Comparison of ENCODE assay signal across 1 cellular context in the genomic region with DNA sequence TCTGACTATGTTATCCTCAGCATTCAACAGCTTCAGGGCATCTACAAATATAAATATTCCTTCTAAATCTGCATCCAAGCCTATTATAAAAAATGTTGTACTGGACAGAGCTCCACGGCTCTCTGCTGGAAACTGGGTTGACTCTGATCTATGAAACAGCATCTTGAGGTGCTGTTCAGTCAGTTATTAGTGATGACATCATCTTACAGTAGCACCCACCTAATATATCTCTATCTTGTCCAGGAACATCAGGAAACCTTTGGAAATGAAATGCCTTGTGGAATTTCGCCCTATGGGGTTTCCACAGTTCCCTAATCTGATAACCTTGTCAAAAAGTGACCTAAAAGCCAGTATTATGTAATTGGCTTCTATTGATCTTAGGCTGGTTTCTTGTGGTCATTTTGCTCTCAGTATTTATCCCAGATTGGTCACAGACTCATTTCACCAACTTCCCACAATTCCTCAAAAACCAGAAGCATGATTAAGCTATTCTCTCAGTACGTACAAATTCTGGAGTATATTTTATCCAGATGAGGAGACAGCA.
TF ChIP-seq lines count a peak whose summit lies in the region.

No MANE protein-coding gene starts in this region.

TF ChIP-seq in liver, 16 proteins besides CTCF, POLR2A, EP300 and RAD21 (continued from another document):
- TF ChIP-seq, protein P1, sequence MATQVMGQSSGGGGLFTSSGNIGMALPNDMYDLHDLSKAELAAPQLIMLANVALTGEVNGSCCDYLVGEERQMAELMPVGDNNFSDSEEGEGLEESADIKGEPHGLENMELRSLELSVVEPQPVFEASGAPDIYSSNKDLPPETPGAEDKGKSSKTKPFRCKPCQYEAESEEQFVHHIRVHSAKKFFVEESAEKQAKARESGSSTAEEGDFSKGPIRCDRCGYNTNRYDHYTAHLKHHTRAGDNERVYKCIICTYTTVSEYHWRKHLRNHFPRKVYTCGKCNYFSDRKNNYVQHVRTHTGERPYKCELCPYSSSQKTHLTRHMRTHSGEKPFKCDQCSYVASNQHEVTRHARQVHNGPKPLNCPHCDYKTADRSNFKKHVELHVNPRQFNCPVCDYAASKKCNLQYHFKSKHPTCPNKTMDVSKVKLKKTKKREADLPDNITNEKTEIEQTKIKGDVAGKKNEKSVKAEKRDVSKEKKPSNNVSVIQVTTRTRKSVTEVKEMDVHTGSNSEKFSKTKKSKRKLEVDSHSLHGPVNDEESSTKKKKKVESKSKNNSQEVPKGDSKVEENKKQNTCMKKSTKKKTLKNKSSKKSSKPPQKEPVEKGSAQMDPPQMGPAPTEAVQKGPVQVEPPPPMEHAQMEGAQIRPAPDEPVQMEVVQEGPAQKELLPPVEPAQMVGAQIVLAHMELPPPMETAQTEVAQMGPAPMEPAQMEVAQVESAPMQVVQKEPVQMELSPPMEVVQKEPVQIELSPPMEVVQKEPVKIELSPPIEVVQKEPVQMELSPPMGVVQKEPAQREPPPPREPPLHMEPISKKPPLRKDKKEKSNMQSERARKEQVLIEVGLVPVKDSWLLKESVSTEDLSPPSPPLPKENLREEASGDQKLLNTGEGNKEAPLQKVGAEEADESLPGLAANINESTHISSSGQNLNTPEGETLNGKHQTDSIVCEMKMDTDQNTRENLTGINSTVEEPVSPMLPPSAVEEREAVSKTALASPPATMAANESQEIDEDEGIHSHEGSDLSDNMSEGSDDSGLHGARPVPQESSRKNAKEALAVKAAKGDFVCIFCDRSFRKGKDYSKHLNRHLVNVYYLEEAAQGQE (IDR thresholded peaks at IDR 0.05) = no peak
- TF ChIP-seq GABPA (IDR thresholded peaks at IDR 0.05 in 1 of 2, conservative IDR thresholded peaks at IDR 0.05 in 1 of 2) (no peak), NR2F2 (IDR thresholded peaks at IDR 0.05) (no peak), YY1 (IDR thresholded peaks at IDR 0.05) (no peak)
- TF ChIP-seq, protein P2, sequence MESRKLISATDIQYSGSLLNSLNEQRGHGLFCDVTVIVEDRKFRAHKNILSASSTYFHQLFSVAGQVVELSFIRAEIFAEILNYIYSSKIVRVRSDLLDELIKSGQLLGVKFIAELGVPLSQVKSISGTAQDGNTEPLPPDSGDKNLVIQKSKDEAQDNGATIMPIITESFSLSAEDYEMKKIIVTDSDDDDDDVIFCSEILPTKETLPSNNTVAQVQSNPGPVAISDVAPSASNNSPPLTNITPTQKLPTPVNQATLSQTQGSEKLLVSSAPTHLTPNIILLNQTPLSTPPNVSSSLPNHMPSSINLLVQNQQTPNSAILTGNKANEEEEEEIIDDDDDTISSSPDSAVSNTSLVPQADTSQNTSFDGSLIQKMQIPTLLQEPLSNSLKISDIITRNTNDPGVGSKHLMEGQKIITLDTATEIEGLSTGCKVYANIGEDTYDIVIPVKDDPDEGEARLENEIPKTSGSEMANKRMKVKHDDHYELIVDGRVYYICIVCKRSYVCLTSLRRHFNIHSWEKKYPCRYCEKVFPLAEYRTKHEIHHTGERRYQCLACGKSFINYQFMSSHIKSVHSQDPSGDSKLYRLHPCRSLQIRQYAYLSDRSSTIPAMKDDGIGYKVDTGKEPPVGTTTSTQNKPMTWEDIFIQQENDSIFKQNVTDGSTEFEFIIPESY (IDR thresholded peaks at IDR 0.05) = no peak
TF ChIP-seq in liver: peak in this region for 3.
